ENCODE assay signal across 8 cellular contexts in the genomic region with DNA sequence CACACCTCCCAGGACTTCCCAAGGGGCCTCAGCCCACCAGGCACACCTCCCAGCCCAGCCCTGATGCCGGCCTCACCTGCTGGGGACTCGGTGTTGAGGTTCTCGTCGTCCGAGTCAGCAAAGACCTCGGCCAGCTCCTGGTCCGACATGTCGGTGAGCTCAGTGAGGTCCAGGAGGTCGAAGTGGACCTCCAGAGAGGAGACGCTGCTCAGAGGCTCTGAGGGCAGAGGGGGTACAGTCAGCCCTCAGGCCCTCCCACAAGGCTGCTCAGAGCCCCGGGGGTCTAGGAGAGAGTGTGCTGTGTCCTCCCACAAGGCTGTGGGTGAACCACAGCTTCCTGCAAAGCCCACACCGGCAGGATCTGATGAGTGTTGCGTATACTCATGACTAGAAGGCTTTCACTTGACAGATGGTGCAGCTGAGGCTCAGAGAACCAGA. TPM values are rescaled to one million over a fixed set of nuclear protein-coding genes. Genes with fewer than 3 reads are reported as not detected.
DNase-seq lines count a peak whose midpoint lies in the region; ATAC-seq lines count a peak whose summit lies in the region.

No MANE protein-coding gene starts in this region.

- DNase-seq in SKM-1 treated with dmso at 0.1 percent for 144 hours (lab: John Stamatoyannopoulos, UW; ENCODE audit: unreplicated experiment) = peak; percentile 27
- DNase-seq in SKM-1 (lab: John Stamatoyannopoulos, UW; ENCODE audit: unreplicated experiment) = no peak
- DNase-seq in activated CD4-positive, alpha-beta T cell treated with anti-CD3 and anti-CD28 coated beads for 24 hours (ENCODE audit: low read depth in 2 of 2) = peak; percentile 42 to 43
- no peak for DNase-seq in hippocampal formation (lab: John Stamatoyannopoulos, UW)
- no peak for DNase-seq in NCI-H2196 treated with DMSO at 0.1 percent for 48 hours (lab: John Stamatoyannopoulos, UW; ENCODE audit: unreplicated experiment)
- no peak for DNase-seq in NCI-H187 treated with DMSO at 0.1 percent for 48 hours (lab: John Stamatoyannopoulos, UW)
- no peak for DNase-seq in cerebellar cortex (ENCODE audit: low spot score)

- peak; percentile 19 for ATAC-seq in esophagus mucosa

RNA-seq across cellular contexts. Expression of gene DBNDD1, which starts 10.5 kb away (rescaled TPM):
- total RNA-seq in esophagus mucosa = 13.9 TPM

Comparison
In these comparisons a context has a peak if more than half of its experiments do, and no peak if none do; other contexts are left out.
1. DNase-seq: peak in SKM-1 treated with dmso at 0.1 percent for 144 hours (single experiment) and activated CD4-positive, alpha-beta T cell treated with anti-CD3 and anti-CD28 coated beads for 24 hours (2 of 2); none in SKM-1 (single experiment), hippocampal formation (0 of 2), NCI-H2196 treated with DMSO at 0.1 percent for 48 hours (single experiment), NCI-H187 treated with DMSO at 0.1 percent for 48 hours (single experiment) and cerebellar cortex (single experiment).